In genomic region chr22:36385491-36386350, GRCh38 we compare ENCODE assay signal across 8 cellular contexts. TPM values are rescaled to one million over a fixed set of nuclear protein-coding genes. Genes with fewer than 3 reads are reported as not detected.
DNase-seq lines count a peak whose midpoint lies in the region; ATAC-seq, FAIRE-seq and TF ChIP-seq lines count a peak whose summit lies in the region.

No MANE protein-coding gene starts in this region.

- peak; percentile 10 for ATAC-seq in GM23338
- no peak for ATAC-seq in activated naive CD8-positive, alpha-beta T cell treated with anti-CD3 and anti-CD28 coated beads, Interleukin-2, amount 10 ng/mL, durations not matched to agents 7 days and 5 days (ENCODE audit: low read depth)

- H3K27me3 Mint-ChIP-seq in GM23338 (ENCODE audit: insufficient read depth, low read depth, poor library complexity): peaks cover 9% of the 10 kb centered on the region
- no peaks in the 10 kb centered on the region for H3K27me3 Mint-ChIP-seq in activated naive CD8-positive, alpha-beta T cell treated with anti-CD3 and anti-CD28 coated beads, Interleukin-2, amount 10 ng/mL, durations not matched to agents 7 days and 5 days

- peaks cover 3% of the 10 kb centered on the region for H3K9me3 Mint-ChIP-seq in GM23338
- H3K9me3 Mint-ChIP-seq in activated naive CD8-positive, alpha-beta T cell treated with anti-CD3 and anti-CD28 coated beads, Interleukin-2, amount 10 ng/mL, durations not matched to agents 7 days and 5 days: no peaks in the 10 kb centered on the region

- H3F3A ChIP-seq in GM23338 (replicated peaks; ENCODE audit: low read depth): 0 out of 2 replicates have a peak, but pooled peaks cover 12% of the 10 kb centered on the region

- 16% methylated on average over 12 of the region's 12 CpGs for WGBS in hepatocyte (ENCODE audit: low lambda C conversion rate, missing lambda C conversion rate)

- TF ChIP-seq POLR2A in H54 (IDR thresholded peaks at IDR 0.05; ENCODE audit: low read depth, low read length): no peak

- no peak for FAIRE-seq in H54 (lab: Jason Lieb, UNC)

- H4K20me1 ChIP-seq in GM23338 (replicated peaks; ENCODE audit: insufficient read depth) (peaks cover 32% of the 10 kb centered on the region), OCI-LY3 (ENCODE audit: insufficient read depth, low read length) (peaks cover 42% of the 10 kb centered on the region), hepatocyte (ENCODE audit: insufficient read depth, poor library complexity, severe bottlenecking) (peaks cover 59% of the 10 kb centered on the region)

- H3K27ac Mint-ChIP-seq in GM23338: peak overlapping the region; percentile 95
- peak overlapping the region; percentile 94 for H3K27ac Mint-ChIP-seq in activated naive CD8-positive, alpha-beta T cell treated with anti-CD3 and anti-CD28 coated beads, Interleukin-2, amount 10 ng/mL, durations not matched to agents 7 days and 5 days

- no peaks in the 10 kb centered on the region; the same call in 1 of the 2 replicates for H3K36me3 ChIP-seq in GM23338 (ENCODE audit: insufficient read depth)
- peaks cover 30% of the 10 kb centered on the region for H3K36me3 ChIP-seq in OCI-LY3 (replicated peaks; ENCODE audit: low read depth, low read length)
- no peaks in the 10 kb centered on the region for H3K36me3 ChIP-seq in hepatocyte (replicated peaks; ENCODE audit: insufficient read depth, low read depth)

- peak overlapping the region; percentile 91 for H3K27ac ChIP-seq in GM23338 (ENCODE audit: low read depth)
- peak overlapping the region; percentile 96 for H3K27ac ChIP-seq in OCI-LY3 (ENCODE audit: low read length)
- peak overlapping the region; percentile 87 for H3K27ac ChIP-seq in hepatocyte
- peak overlapping the region; percentile 20 to 99 (median 97) for H3K27ac ChIP-seq in skin epidermis

- H3K9ac ChIP-seq in OCI-LY3 (ENCODE audit: low read length): peak overlapping the region; percentile 94

- POLR2A ChIA-PET in activated naive CD8-positive, alpha-beta T cell treated with anti-CD3 and anti-CD28 coated beads, Interleukin-2, amount 10 ng/mL, durations not matched to agents 7 days and 5 days (lab: Charles Lee): interaction anchor here (0.7 to 8.7 kb wide), 21 partner anchors 11 to 121 kb away, joined by 3 to 132 read pairs (median 6); partner anchors contain the start of gene TXN2

- TF ChIP-seq CTCF in GM23338 (conservative IDR thresholded peaks at IDR 0.05; ENCODE audit: low read depth in 2 of 2) (no peak), OCI-LY3 (IDR thresholded peaks at IDR 0.05; ENCODE audit: low read depth, low read length) (no peak), hepatocyte (IDR thresholded peaks at IDR 0.05; ENCODE audit: poor library complexity) (no peak)

- H3K4me2 ChIP-seq in GM23338: peak overlapping the region; percentile 78
- peak overlapping the region; percentile 93 for H3K4me2 ChIP-seq in OCI-LY3 (ENCODE audit: low read length)
- peak overlapping the region; percentile 95 for H3K4me2 ChIP-seq in hepatocyte

- no peak overlapping the region for H2AFZ ChIP-seq in GM23338
- H2AFZ ChIP-seq in OCI-LY3 (ENCODE audit: low read depth, low read length): no peak overlapping the region
- H2AFZ ChIP-seq in hepatocyte: no peak overlapping the region

- peak; percentile 81 for DNase-seq in GM23338 (ENCODE audit: low spot score)
- DNase-seq in activated naive CD8-positive, alpha-beta T cell treated with anti-CD3 and anti-CD28 coated beads, Interleukin-2, amount 10 ng/mL, durations not matched to agents 7 days and 5 days: peak; percentile 41
- peak; percentile 55 for DNase-seq in hepatocyte (ENCODE audit: low spot score)
- no peak for DNase-seq in epidermal melanocyte (ENCODE audit: insufficient read length, low spot score)
- no peak for DNase-seq in H54 (ENCODE audit: insufficient read length, low spot score)
- DNase-seq in SHP77 treated with DMSO at 0.1 percent for 48 hours (lab: John Stamatoyannopoulos, UW): no peak

- peak overlapping the region; percentile 88 for H3K4me3 Mint-ChIP-seq in GM23338
- H3K4me3 Mint-ChIP-seq in activated naive CD8-positive, alpha-beta T cell treated with anti-CD3 and anti-CD28 coated beads, Interleukin-2, amount 10 ng/mL, durations not matched to agents 7 days and 5 days: peak overlapping the region; percentile 98

- H3K4me1 Mint-ChIP-seq in GM23338: peaks cover 33% of the 10 kb centered on the region
- peaks cover 46% of the 10 kb centered on the region for H3K4me1 Mint-ChIP-seq in activated naive CD8-positive, alpha-beta T cell treated with anti-CD3 and anti-CD28 coated beads, Interleukin-2, amount 10 ng/mL, durations not matched to agents 7 days and 5 days

- peaks cover 69% of the 10 kb centered on the region for H3K79me2 ChIP-seq in GM23338 (replicated peaks; ENCODE audit: insufficient read depth)
- peaks cover 71% of the 10 kb centered on the region for H3K79me2 ChIP-seq in OCI-LY3 (ENCODE audit: low read length)
- H3K79me2 ChIP-seq in hepatocyte: peaks cover 67% of the 10 kb centered on the region

- H3K27me3 ChIP-seq in GM23338 (ENCODE audit: insufficient read depth) (no peaks in the 10 kb centered on the region), OCI-LY3 (ENCODE audit: low read depth, low read length) (no peaks in the 10 kb centered on the region), hepatocyte (no peaks in the 10 kb centered on the region)

- H3K36me3 Mint-ChIP-seq in GM23338 (ENCODE audit: low read depth): peaks cover 22% of the 10 kb centered on the region
- peaks cover 35% of the 10 kb centered on the region for H3K36me3 Mint-ChIP-seq in activated naive CD8-positive, alpha-beta T cell treated with anti-CD3 and anti-CD28 coated beads, Interleukin-2, amount 10 ng/mL, durations not matched to agents 7 days and 5 days

- H3K9me2 ChIP-seq in GM23338 (ENCODE audit: insufficient read depth) (no peaks in the 10 kb centered on the region), hepatocyte (replicated peaks; ENCODE audit: insufficient read depth) (no peaks in the 10 kb centered on the region)

- H3K4me3 ChIP-seq in GM23338 (peak overlapping the region; percentile 97), OCI-LY3 (ENCODE audit: low read length) (peak overlapping the region; percentile 86), hepatocyte (peak overlapping the region; percentile 50), skin epidermis (peak overlapping the region; percentile 78 to 95 (median 87))

- H3K4me1 ChIP-seq in GM23338 (ENCODE audit: insufficient read depth) (peaks cover 33% of the 10 kb centered on the region), OCI-LY3 (ENCODE audit: low read length) (peaks cover 48% of the 10 kb centered on the region), hepatocyte (ENCODE audit: insufficient read depth) (peaks cover 15% of the 10 kb centered on the region)

- H3K9me3 ChIP-seq in OCI-LY3 (ENCODE audit: insufficient read depth, low read length): no peaks in the 10 kb centered on the region
- H3K9me3 ChIP-seq in hepatocyte (ENCODE audit: low read depth): no peaks in the 10 kb centered on the region

TF ChIP-seq in GM23338, 12 proteins besides CTCF, POLR2A, EP300 and RAD21:
- TF ChIP-seq NANOG (IDR thresholded peaks at IDR 0.05; ENCODE audit: borderline replicate concordance): no peak

RNA-seq across cellular contexts. Expression of gene MYH9, which starts 2.0 kb away (rescaled TPM):
- total RNA-seq in GM23338 (2014; rRNA removed; shearing (Covaris generic)): 204 and 233 TPM in 2 replicates
- 55.4 and 58.4 TPM in 2 replicates for polyA plus RNA-seq in GM23338 (2016; fragmentation: Nextera tagmentation; extraction: Ambion mirVana)
- total RNA-seq in activated naive CD8-positive, alpha-beta T cell treated with anti-CD3 and anti-CD28 coated beads, Interleukin-2, amount 10 ng/mL, durations not matched to agents 7 days and 5 days: 100 to 1,000 TPM; 803 to 821 TPM
- 149 and 188 TPM in 2 replicates for total RNA-seq in hepatocyte
- polyA plus RNA-seq in hepatocyte: 125 and 140 TPM in 2 replicates

Comparison
In these comparisons a context has a peak if more than half of its experiments do, and no peak if none do; other contexts are left out.
1. DNase-seq: peak in GM23338 (single experiment), activated naive CD8-positive, alpha-beta T cell treated with anti-CD3 and anti-CD28 coated beads, Interleukin-2, amount 10 ng/mL, durations not matched to agents 7 days and 5 days (single experiment) and hepatocyte (single experiment); none in epidermal melanocyte (single experiment), H54 (single experiment) and SHP77 treated with DMSO at 0.1 percent for 48 hours (single experiment).
2. Peak in every context shown above with its lines, with median percentiles within 50 percentile points of each other: H3K27ac ChIP-seq, H3K4me2 ChIP-seq and H3K4me3 ChIP-seq.